Comparison of ENCODE assay signal across 1 cellular context in genomic region chr17:82534401-82534812, GRCh38.
TF ChIP-seq lines count a peak whose summit lies in the region.

No MANE protein-coding gene starts in this region.

TF ChIP-seq in IMR-90, 13 proteins besides CTCF, POLR2A, EP300 and RAD21 (continued from another document):
- TF ChIP-seq CEBPB (IDR thresholded peaks at IDR 0.05; ENCODE audit: low read depth, low read length): no peak
- no peak for TF ChIP-seq CHD1 (IDR thresholded peaks at IDR 0.05; ENCODE audit: low read depth, low read length)
- TF ChIP-seq NFE2L2 (IDR thresholded peaks at IDR 0.05; ENCODE audit: low read depth, low read length): no peak
- TF ChIP-seq USF2 (IDR thresholded peaks at IDR 0.05; ENCODE audit: low read depth, low read length): no peak
- TF ChIP-seq MAFK (IDR thresholded peaks at IDR 0.05; ENCODE audit: low read depth, low read length): no peak
- no peak for TF ChIP-seq MAZ (IDR thresholded peaks at IDR 0.05; ENCODE audit: borderline replicate concordance, low read depth, low read length)
